In the genomic region with DNA sequence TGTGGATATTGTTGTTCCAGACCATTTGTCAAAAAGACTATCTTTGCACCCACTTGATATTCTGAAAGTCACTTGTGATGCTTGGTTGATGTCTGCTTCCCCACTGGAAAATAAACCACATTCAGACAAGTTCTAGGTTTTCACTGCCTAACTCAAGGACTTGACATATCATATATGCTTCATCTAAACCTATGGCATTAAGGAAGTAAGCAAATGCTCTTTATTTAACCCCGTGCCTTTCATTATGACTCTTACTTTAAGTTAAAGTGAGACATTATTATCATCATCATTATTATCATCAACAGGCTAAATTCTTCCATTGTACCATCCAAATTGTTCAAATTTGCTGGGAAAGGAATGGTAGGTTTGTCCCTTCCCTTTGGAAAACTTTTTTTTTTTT, we compare ENCODE assay signal across 30 cellular contexts. TPM values are rescaled to one million over a fixed set of nuclear protein-coding genes. Genes with fewer than 3 reads are reported as not detected.
"Had no signal": no experiment of that assay in that cellular context is flagged by ENCODE, and none has a peak within 500 bp of the region (broad histone marks: within the 10 kb centered on the region; RNA-seq: fewer than 3 reads in every experiment).

No MANE protein-coding gene starts in this region.

- H3K4me1 ChIP-seq: adrenal gland, body of pancreas, breast epithelium had no signal

- DNase-seq: activated B cell treated with CpG ODN at 0.5 μM for 24 hours; activated CD4-positive, alpha-beta memory T cell treated with anti-CD3 and anti-CD28 coated beads for 36 hours; activated CD4-positive, alpha-beta T cell treated with anti-CD3 and anti-CD28 coated beads for 4 hours; activated CD4-positive, alpha-beta T cell treated with anti-CD3 and anti-CD28 coated beads, Interleukin-2, amount 10 ng/mL, durations not matched to agents 24 days and 14 days; activated CD4-positive, alpha-beta T cell treated with anti-CD3 and anti-CD28 coated beads, Interleukin-2, amount 50 U/mL, for 1 hour; activated CD4-positive, alpha-beta T cell treated with anti-CD3 and anti-CD28 coated beads, Interleukin-2, amount 50 U/mL, for 4 hours; activated CD4-positive, CD25-positive, alpha-beta regulatory T cell treated with anti-CD3 and anti-CD28 coated beads, Interleukin-2, amount 50 U/mL, for 72 hours; activated CD8-positive, alpha-beta memory T cell treated with anti-CD3 and anti-CD28 coated beads, Interleukin-2, amount 50 U/mL, for 4 hours; activated CD8-positive, alpha-beta T cell treated with anti-CD3 and anti-CD28 coated beads for 36 hours; activated effector memory CD4-positive, alpha-beta T cell treated with anti-CD3 and anti-CD28 coated beads, Interleukin-2, amount 50 U/mL, for 16 hours; activated gamma-delta T cell treated with Interleukin-2 at 50 U/mL for 16 hours; activated naive CD4-positive, alpha-beta T cell; activated naive CD4-positive, alpha-beta T cell treated with anti-CD3 and anti-CD28 coated beads for 36 hours; activated naive CD4-positive, alpha-beta T cell treated with anti-CD3 and anti-CD28 coated beads, Interleukin-2, amount 50 U/mL, for 16 hours; activated naive CD8-positive, alpha-beta T cell treated with anti-CD3 and anti-CD28 coated beads for 36 hours; activated T-cell treated with anti-CD3 and anti-CD28 coated beads for 4 hours; activated T-cell treated with anti-CD3 and anti-CD28 coated beads, Interleukin-2, amount 50 U/mL, for 1 hour; activated T-cell treated with anti-CD3 and anti-CD28 coated beads, Interleukin-2, amount 50 U/mL, for 4 hours; activated T-cell treated with anti-CD3 and anti-CD28 coated beads, Interleukin-2, amount 50 U/mL, for 72 hours; amniotic stem cell; aorta; body of pancreas; brain microvascular endothelial cell; central memory CD4-positive, alpha-beta T cell; T-helper 9 cell had no signal

- H3K4me3 ChIP-seq: adrenal gland, body of pancreas, breast epithelium had no signal

- ATAC-seq: activated CD8-positive, alpha-beta T cell treated with anti-CD3 and anti-CD28 coated beads for 36 hours; activated naive CD4-positive, alpha-beta T cell treated with anti-CD3 and anti-CD28 coated beads, Interleukin-2, amount 50 U/mL, for 72 hours; activated T-cell treated with anti-CD3 and anti-CD28 coated beads, Interleukin-2, amount 50 U/mL, for 4 hours; activated T-cell treated with anti-CD3 and anti-CD28 coated beads, Interleukin-2, amount 50 U/mL, for 72 hours; activated T-helper 17 cell treated with anti-CD3 and anti-CD28 coated beads, Interleukin-2, amount 50 U/mL, for 72 hours; body of pancreas had no signal

- H3K36me3 ChIP-seq: adrenal gland, brain microvascular endothelial cell, breast epithelium had no signal

- H3K9me3 ChIP-seq: adrenal gland, body of pancreas, breast epithelium had no signal

- H3K27me3 ChIP-seq: adrenal gland, body of pancreas, brain microvascular endothelial cell, breast epithelium had no signal

- H3K27ac ChIP-seq: adrenal gland, body of pancreas, brain microvascular endothelial cell, breast epithelium, VCaP had no signal

RNA-seq across cellular contexts. Expression of gene C3orf80, which starts 30.8 kb away (rescaled TPM):
- total RNA-seq: activated B cell treated with CpG ODN at 0.5 μM for 24 hours; activated CD4-positive, alpha-beta memory T cell treated with anti-CD3 and anti-CD28 coated beads for 36 hours; activated naive CD4-positive, alpha-beta T cell treated with anti-CD3 and anti-CD28 coated beads for 36 hours; activated naive CD8-positive, alpha-beta T cell treated with anti-CD3 and anti-CD28 coated beads for 36 hours had no signal
